Comparison of ENCODE assay signal across 8 cellular contexts in the genomic region with DNA sequence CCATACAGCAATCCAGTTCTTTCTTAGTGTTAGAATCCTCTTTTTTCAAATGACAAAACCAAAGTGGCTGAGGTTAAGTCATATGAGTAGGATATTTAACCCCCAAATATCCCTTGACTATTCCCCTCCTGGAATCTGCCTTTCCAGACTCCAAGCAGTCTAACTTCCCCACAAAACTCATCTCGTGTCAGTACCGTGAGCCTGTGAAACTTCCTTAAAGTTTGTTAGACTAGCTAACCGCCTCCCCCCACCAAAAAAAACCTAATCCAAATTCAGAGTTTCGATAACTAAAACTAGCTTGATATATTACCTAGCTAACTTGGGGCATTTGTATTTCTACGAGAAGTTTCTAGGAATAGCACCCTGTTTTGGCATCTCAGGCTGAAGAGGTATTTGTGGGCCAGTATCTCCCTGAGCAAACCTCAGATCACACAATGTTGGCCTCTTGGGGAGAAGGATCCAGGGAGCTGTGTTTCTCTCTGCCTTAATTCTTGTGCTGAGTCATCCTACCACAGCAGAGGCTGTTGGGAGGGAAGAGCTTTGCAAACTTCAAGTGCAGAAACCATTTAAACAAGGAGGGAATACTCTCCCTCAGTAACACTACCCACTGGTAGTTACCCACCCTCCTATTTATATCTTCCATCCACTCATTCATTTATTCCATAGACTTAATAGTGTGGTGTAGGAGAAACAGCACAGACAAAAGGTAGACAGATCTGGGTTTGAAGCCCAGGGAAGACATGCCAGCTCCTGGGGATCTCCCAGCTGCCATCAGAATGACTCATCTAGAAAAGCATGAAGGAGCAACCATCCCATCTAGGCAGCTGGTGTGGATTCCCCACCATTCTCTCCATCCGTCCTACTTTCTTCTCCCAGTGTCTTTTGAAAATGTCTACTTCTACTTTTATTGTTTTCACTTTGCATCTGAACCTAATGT. TPM values are rescaled to one million over a fixed set of nuclear protein-coding genes. Genes with fewer than 3 reads are reported as not detected.
DNase-seq lines count a peak whose midpoint lies in the region; ATAC-seq, FAIRE-seq and TF ChIP-seq lines count a peak whose summit lies in the region.

No MANE protein-coding gene starts in this region.

- H3K9me3 ChIP-seq in HUES6 (ENCODE audit: control insufficient read depth, insufficient read depth, low read depth, low read length): peaks cover 11% of the 10 kb centered on the region
- peaks cover 0 to 6% of the 10 kb centered on the region in 2 experiments; a peak in 1 of 4 replicates for H3K9me3 ChIP-seq in H1 (ENCODE audit: insufficient read depth in 2 of 2, low read depth in 1 of 2, low read length in 1 of 2)
- no peaks in the 10 kb centered on the region for H3K9me3 ChIP-seq in skeletal muscle satellite cell (replicated peaks; ENCODE audit: low read length)
- H3K9me3 ChIP-seq in mucosa of descending colon: no peaks in the 10 kb centered on the region

- TF ChIP-seq RAD21 in H1 (IDR thresholded peaks at IDR 0.05 in 1 of 2, conservative IDR thresholded peaks at IDR 0.05 in 1 of 2; ENCODE audit: low read depth in 2 of 2, low read length in 2 of 2): no peak

- H3K4me1 ChIP-seq in HUES6 (ENCODE audit: control insufficient read depth, insufficient read depth, low read length) (peaks cover 24% of the 10 kb centered on the region), H1 (replicated peaks in 1 of 4; ENCODE audit: control insufficient read depth in 3 of 4, insufficient read depth in 4 of 4, low read length in 3 of 4) (peaks cover 0 to 2% (median 0%) of the 10 kb centered on the region in 4 experiments; a peak in 1 of 7 replicates), skeletal muscle satellite cell (ENCODE audit: control insufficient read depth, insufficient read depth, low read length) (peaks cover 29% of the 10 kb centered on the region), mucosa of descending colon (ENCODE audit: low read depth) (no peaks in the 10 kb centered on the region)

- H3K4me2 ChIP-seq in H1 (ENCODE audit: insufficient read depth in 1 of 2, low read depth in 2 of 2, low read length in 2 of 2) (no peak overlapping the region), skeletal muscle satellite cell (ENCODE audit: low read length) (peak overlapping the region; percentile 27)

- H3K23me2 ChIP-seq in H1 (ENCODE audit: low read depth, low read length): no peaks in the 10 kb centered on the region

- DNase-seq in GF-D8 (lab: John Stamatoyannopoulos, UW) (peak; percentile 30), H1 (ENCODE audit: low read depth in 1 of 2, low spot score in 2 of 2) (no peak), mucosa of descending colon (no peak), NCI-H146 treated with DMSO at 0.1 percent for 48 hours (lab: John Stamatoyannopoulos, UW; ENCODE audit: unreplicated experiment) (no peak), D341Med (ENCODE audit: low spot score) (no peak)

- ATAC-seq in GM21737 (IDR thresholded peaks at IDR 0.05; ENCODE audit: unreplicated experiment): peak; percentile 52
- no peak for ATAC-seq in mucosa of descending colon

- no peak overlapping the region for H4K8ac ChIP-seq in H1 (ENCODE audit: extremely low read depth, insufficient read depth, low read length)

- peak overlapping the region; percentile 22; the same call in 1 of the 2 replicates for H2BK12ac ChIP-seq in H1 (ENCODE audit: low read depth, low read length)

- H3K79me1 ChIP-seq in H1 (ENCODE audit: low read depth, low read length): no peaks in the 10 kb centered on the region

- peak; percentile 63 for FAIRE-seq in H1 (lab: Jason Lieb, UNC)

- CTCF ChIA-PET in H1 (lab: Charles Lee; ENCODE audit: partially characterized antibody): interaction anchor here (0.9 to 1.5 kb wide), 5 partner anchors 28 to 102 kb away, joined by 3 to 5 read pairs (median 3); no protein-coding TSS in a partner anchor

- H3K79me2 ChIP-seq in H1 (ENCODE audit: control insufficient read depth in 1 of 2, insufficient read depth in 2 of 2, low read length in 2 of 2): no peaks in the 10 kb centered on the region

- POLR2A ChIA-PET in H1 (lab: Charles Lee; ENCODE audit: partially characterized antibody): no interaction called here

- H3K18ac ChIP-seq in H1 (ENCODE audit: extremely low read depth, low read length): no peak overlapping the region

- H3K4me3 ChIP-seq in HUES6 (ENCODE audit: low read depth, low read length) (no peak overlapping the region), H1 (ENCODE audit: extremely low read depth in 1 of 4, insufficient read depth in 2 of 4, low read depth in 3 of 4, low read length in 4 of 4) (no peak overlapping the region), skeletal muscle satellite cell (ENCODE audit: low read length) (peak overlapping the region; percentile 25), mucosa of descending colon (no peak overlapping the region)

- no peak for TF ChIP-seq EP300 in H1 (IDR thresholded peaks at IDR 0.05; ENCODE audit: borderline replicate concordance in 1 of 2, low read depth in 2 of 2, low read length in 2 of 2)

- intact Hi-C loops in mucosa of descending colon (cut with DNase I, micrococcal nuclease): no loop called here

- no peaks in the 10 kb centered on the region for H3K27me3 ChIP-seq in HUES6 (ENCODE audit: control insufficient read depth, insufficient read depth, low read length)
- H3K27me3 ChIP-seq in H1 (replicated peaks in 1 of 4; ENCODE audit: control insufficient read depth in 3 of 4, extremely low read depth in 1 of 4, insufficient read depth in 3 of 4, low read length in 3 of 4): no peaks in the 10 kb centered on the region
- H3K27me3 ChIP-seq in skeletal muscle satellite cell (ENCODE audit: control insufficient read depth, insufficient read depth, low read length): no peaks in the 10 kb centered on the region

- H3K23ac ChIP-seq in H1 (ENCODE audit: insufficient read length): no peak overlapping the region

- H3K9ac ChIP-seq in HUES6 (ENCODE audit: low read length) (peak overlapping the region; percentile 70), H1 (replicated peaks in 1 of 4; ENCODE audit: extremely low read depth in 1 of 4, low read depth in 3 of 4, low read length in 3 of 4) (no peak overlapping the region), skeletal muscle satellite cell (ENCODE audit: low read depth, low read length) (peak overlapping the region; percentile 17)

- H2BK120ac ChIP-seq in H1 (replicated peaks; ENCODE audit: low read depth, low read length): no peak overlapping the region

- no peak overlapping the region for H4K91ac ChIP-seq in H1 (replicated peaks; ENCODE audit: insufficient read length, low read length)

- H3K56ac ChIP-seq in H1 (replicated peaks; ENCODE audit: insufficient read length, low read depth, low read length): no peak overlapping the region

- no peak overlapping the region for H2BK5ac ChIP-seq in H1 (ENCODE audit: low read depth, low read length)

- H2BK15ac ChIP-seq in H1 (ENCODE audit: low read length): no peak overlapping the region

- no peak for TF ChIP-seq POLR2A in H1 (IDR thresholded peaks at IDR 0.05; ENCODE audit: control extremely low read depth in 1 of 2, low read depth in 2 of 2, low read length in 2 of 2)

- H2AK5ac ChIP-seq in H1 (ENCODE audit: low read depth, low read length): no peak overlapping the region

- H3K27ac ChIP-seq in HUES6 (ENCODE audit: low read depth, low read length) (peak overlapping the region; percentile 76), H1 (ENCODE audit: low read depth, low read length) (no peak overlapping the region)

- no peak overlapping the region for H2BK20ac ChIP-seq in H1 (ENCODE audit: low read length)

- H4K20me1 ChIP-seq in H1 (replicated peaks in 1 of 2; ENCODE audit: control insufficient read depth in 1 of 2, insufficient read depth in 2 of 2, low read length in 2 of 2): no peaks in the 10 kb centered on the region

- H3K14ac ChIP-seq in H1 (ENCODE audit: insufficient read length): no peak overlapping the region

- H2AFZ ChIP-seq in H1 (ENCODE audit: low read length): peak overlapping the region; percentile 54; the same call in 1 of the 2 replicates

- TF ChIP-seq CTCF in H1 (IDR thresholded peaks at IDR 0.05; ENCODE audit: control extremely low read depth in 1 of 3, insufficient read depth in 1 of 3, low read depth in 1 of 3, low read length in 3 of 3) (no peak), mucosa of descending colon (IDR thresholded peaks at IDR 0.05) (no peak)

- 92% methylated on average over 6 of the region's 6 CpGs; no CpG with 5 or more reads in 1 of the 2 experiments for WGBS in H1 (ENCODE audit: extremely low coverage in 1 of 2, insufficient coverage in 1 of 2, insufficient read length in 1 of 2, insufficient replicate concordance in 2 of 2, low coverage in 1 of 2, low lambda C conversion rate in 2 of 2, missing lambda C conversion rate in 1 of 2), 2 experiments

- H3K36me3 ChIP-seq in HUES6 (ENCODE audit: control insufficient read depth, insufficient read depth, low read length) (no peaks in the 10 kb centered on the region), H1 (ENCODE audit: control insufficient read depth in 2 of 4, insufficient read depth in 4 of 4, low read length in 3 of 4) (no peaks in the 10 kb centered on the region), skeletal muscle satellite cell (ENCODE audit: insufficient read depth, low read length) (no peaks in the 10 kb centered on the region), mucosa of descending colon (ENCODE audit: low read depth) (no peaks in the 10 kb centered on the region)

- H4K5ac ChIP-seq in H1 (ENCODE audit: insufficient read length, low read depth, low read length): no peak overlapping the region

- no peak overlapping the region for H3K4ac ChIP-seq in H1 (replicated peaks; ENCODE audit: insufficient read length, low read depth, low read length)

TF ChIP-seq in H1, 55 proteins besides CTCF, POLR2A, EP300 and RAD21 (continues in another document):
- no peak for TF ChIP-seq KDM4A (IDR thresholded peaks at IDR 0.05; ENCODE audit: low read depth, low read length, severe bottlenecking)
- no peak for TF ChIP-seq SIX5 (IDR thresholded peaks at IDR 0.05; ENCODE audit: low read depth, low read length)
- 0 out of 2 replicates have a peak, but pooled peaks have one; percentile 14 for TF ChIP-seq JUND (IDR thresholded peaks at IDR 0.05; ENCODE audit: low read length)
- no peak for TF ChIP-seq TCF12 (IDR thresholded peaks at IDR 0.05; ENCODE audit: low read depth, low read length)
- TF ChIP-seq TAF7 (optimal IDR thresholded peaks at IDR 0.05; ENCODE audit: borderline replicate concordance, low read depth, low read length): no peak
- TF ChIP-seq MAFK (IDR thresholded peaks at IDR 0.05; ENCODE audit: low read depth, low read length): peak; percentile 81

RNA-seq across cellular contexts. Expression of gene TXK, which starts 39.3 kb away (rescaled TPM):
- total RNA-seq in H1 (2021; fragmentation: NEBNext Ultra II Directional; extraction: Animal tissue kit (Norgen Biotek cat#: 25700)): not detected in 2 replicates
- not detected in 2 replicates for polyA plus RNA-seq in H1 (2011; rRNA removed)
- polyA plus RNA-seq in H1 (2011; cell fraction: cytosol; rRNA removed): not detected
- 0.58 TPM for polyA plus RNA-seq in H1 (2011; cell fraction: nucleus; rRNA removed)
- not detected in 4 replicates for polyA plus RNA-seq in H1 (2012, experiment 1 of 2)
- not detected for polyA plus RNA-seq in H1 (2012, experiment 2 of 2)
- polyA plus RNA-seq in H1 (2013, experiment 1 of 2): 0.22 TPM
- 0.06 TPM for polyA plus RNA-seq in H1 (2013, experiment 2 of 2)
- polyA minus RNA-seq in H1 (2011; rRNA and poly(A)+ RNA removed): not detected in 2 replicates
- polyA minus RNA-seq in H1 (2011; cell fraction: cytosol; rRNA and poly(A)+ RNA removed): not detected
- not detected for polyA minus RNA-seq in H1 (2011; cell fraction: nucleus; rRNA and poly(A)+ RNA removed)
- under 0.01 and 0.22 TPM in 2 replicates for total RNA-seq in skeletal muscle satellite cell (2012; rRNA removed)
- total RNA-seq in mucosa of descending colon: 1 to 10 TPM; 1.8 to 3.1 (median 2.4) TPM

Comparison
In these comparisons a context has a peak if more than half of its experiments do, and no peak if none do; other contexts are left out.
1. H3K9ac ChIP-seq: peak in HUES6 (single experiment) and skeletal muscle satellite cell (single experiment); none in H1 (0 of 4).